Comparison of ENCODE assay signal across 24 cellular contexts in the genomic region with DNA sequence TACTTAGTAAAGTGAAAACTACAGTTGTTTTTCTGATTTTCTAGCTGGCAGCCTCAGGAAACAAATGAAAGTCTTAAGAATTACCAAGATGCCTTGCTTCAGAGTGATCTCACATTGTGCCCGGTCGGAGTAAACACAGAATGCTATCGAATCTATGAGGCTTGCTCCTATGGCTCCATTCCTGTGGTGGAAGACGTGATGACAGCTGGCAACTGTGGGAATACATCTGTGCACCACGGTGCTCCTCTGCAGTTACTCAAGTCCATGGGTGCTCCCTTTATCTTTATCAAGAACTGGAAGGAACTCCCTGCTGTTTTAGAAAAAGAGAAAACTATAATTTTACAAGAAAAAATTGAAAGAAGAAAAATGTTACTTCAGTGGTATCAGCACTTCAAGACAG.
"Had no signal": no experiment of that assay in that cellular context is flagged by ENCODE, and none has a peak within 500 bp of the region (broad histone marks: within the 10 kb centered on the region; RNA-seq: fewer than 3 reads in every experiment).

No MANE protein-coding gene starts in this region.

- H3K4me1 Mint-ChIP-seq: neural crest cell had no signal

- H3K9me3 Mint-ChIP-seq: naive B cell; natural killer cell treated with Interleukin-12 subunit alpha and Interleukin-12 subunit beta and Interleukin-15 and Interleukin-18, amount 100 ng/mL, for 72 hours; neural crest cell; stimulated activated effector memory CD8-positive, alpha-beta T cell treated with anti-CD3 and anti-CD28 coated beads, Interleukin-12 subunit alpha, Interleukin-12 subunit beta, amount 100 ng/mL, for 72 hours had no signal

- H3K4me3 Mint-ChIP-seq: naive B cell; natural killer cell treated with Interleukin-12 subunit alpha and Interleukin-12 subunit beta and Interleukin-15 and Interleukin-18, amount 100 ng/mL, for 72 hours; neural crest cell; stimulated activated effector memory CD8-positive, alpha-beta T cell treated with anti-CD3 and anti-CD28 coated beads, Interleukin-12 subunit alpha, Interleukin-12 subunit beta, amount 100 ng/mL, for 72 hours had no signal

- H3K36me3 Mint-ChIP-seq: natural killer cell treated with Interleukin-12 subunit alpha and Interleukin-12 subunit beta and Interleukin-15 and Interleukin-18, amount 100 ng/mL, for 72 hours had no signal

- H3K27ac Mint-ChIP-seq: naive B cell, progenitor cell of endocrine pancreas had no signal

- H3K4me3 ChIP-seq: coronary artery, esophagus muscularis mucosa, gastrocnemius medialis, lower lobe of right lung, mucosa of descending colon, right lobe of liver, smooth muscle cell, stomach, thyroid gland, vagina had no signal

- DNase-seq: dermis blood vessel endothelial cell; effector memory CD4-positive, alpha-beta T cell; gastrocnemius medialis; head of caudate nucleus; left ventricle myocardium superior; lower lobe of right lung; mucosa of descending colon; naive B cell; right lobe of liver; stimulated activated CD4-positive, alpha-beta T cell treated with anti-CD3 and anti-CD28 coated beads, Interleukin-12 subunit alpha, Interleukin-12 subunit beta, amount 100 ng/mL, for 4 hours; stimulated activated CD4-positive, alpha-beta T cell treated with anti-CD3 and anti-CD28 coated beads, Interleukin-1b, Interleukin-23, amount 100 ng/mL, for 48 hours; stimulated activated CD4-positive, alpha-beta T cell treated with anti-CD3 and anti-CD28 coated beads, Interleukin-4, amount 100 ng/mL, for 24 hours; stimulated activated naive CD4-positive, alpha-beta T cell treated with Interleukin-2 at 50 U/mL for 16 hours; stomach; thyroid gland; trophoblast cell had no signal

- H3K27me3 Mint-ChIP-seq: naive B cell; natural killer cell treated with Interleukin-12 subunit alpha and Interleukin-12 subunit beta and Interleukin-15 and Interleukin-18, amount 100 ng/mL, for 72 hours; progenitor cell of endocrine pancreas had no signal
